9 cellular contexts compared by ENCODE assay signal in genomic region chr12:12467701-12468218, GRCh38.
DNase-seq lines count a peak whose midpoint lies in the region; ATAC-seq and TF ChIP-seq lines count a peak whose summit lies in the region.
"Had no signal": no experiment of that assay in that cellular context is flagged by ENCODE, and none has a peak within 500 bp of the region (broad histone marks: within the 10 kb centered on the region; RNA-seq: fewer than 3 reads in every experiment).

No MANE protein-coding gene starts in this region.

- POLR2A ChIA-PET in T-cell (lab: Charles Lee) = interaction anchor here (0.7 to 3.3 kb wide), 8 partner anchors 9 to 123 kb away, joined by 3 to 48 read pairs (median 12); no protein-coding TSS in a partner anchor

- H3K27me3 Mint-ChIP-seq in CD4-positive, CD25-positive, alpha-beta regulatory T cell = no peaks in the 10 kb centered on the region
- H3K27me3 Mint-ChIP-seq in T-cell = no peaks in the 10 kb centered on the region

- peak overlapping the region; percentile 90 for H3K27ac ChIP-seq in CD4-positive, CD25-positive, alpha-beta regulatory T cell (ENCODE audit: insufficient read depth, low read length, poor library complexity, severe bottlenecking)
- peak overlapping the region; percentile 35 for H3K27ac ChIP-seq in osteoblast (ENCODE audit: low read depth, low read length)
- H3K27ac ChIP-seq: SK-N-MC had no signal

- H3K4me1 Mint-ChIP-seq in CD4-positive, CD25-positive, alpha-beta regulatory T cell = peaks cover 22 to 89% (median 57%) of the 10 kb centered on the region in 4 donors
- H3K4me1 Mint-ChIP-seq in T-cell = peaks cover 60 to 87% (median 77%) of the 10 kb centered on the region in 3 donors

- no peaks in the 10 kb centered on the region for H3K27me3 ChIP-seq in CD4-positive, CD25-positive, alpha-beta regulatory T cell (ENCODE audit: control insufficient read depth, insufficient read depth, low read length)
- no peaks in the 10 kb centered on the region for H3K27me3 ChIP-seq in osteoblast (ENCODE audit: insufficient read depth, low read length)
- H3K27me3 ChIP-seq in H7 (ENCODE audit: control insufficient read depth, insufficient read depth, low read length) = no peaks in the 10 kb centered on the region

- H2AFZ ChIP-seq in osteoblast (ENCODE audit: low read length) = peak overlapping the region; percentile 45

- H3K9me3 ChIP-seq in CD4-positive, CD25-positive, alpha-beta regulatory T cell (ENCODE audit: control insufficient read depth in 2 of 2, low read length in 2 of 2) = no peaks in the 10 kb centered on the region
- no peaks in the 10 kb centered on the region for H3K9me3 ChIP-seq in osteoblast (ENCODE audit: low read depth, low read length)

- DNase-seq in CD4-positive, CD25-positive, alpha-beta regulatory T cell = peak; percentile 53
- DNase-seq in T-cell = peak in 31 of 34 experiments; percentile 13 to 61 (median 40)
- peak; percentile 84 for DNase-seq in central memory CD4-positive, alpha-beta T cell
- no peak for DNase-seq in osteoblast (ENCODE audit: insufficient read length, low spot score, missing footprints)
- no peak for DNase-seq in H7
- DNase-seq in AML-193 (lab: John Stamatoyannopoulos, UW) = no peak
- DNase-seq in GDM1 (lab: John Stamatoyannopoulos, UW) = no peak

- peak in 1 of 2 donors; percentile 14 for ATAC-seq in CD4-positive, CD25-positive, alpha-beta regulatory T cell (ENCODE audit: low read depth in 2 of 2)
- ATAC-seq in T-cell (replicated peaks in 1 of 4) = peak; percentile 16 to 57 (median 34)
- no peak for ATAC-seq in HG03342 (IDR thresholded peaks at IDR 0.05; ENCODE audit: unreplicated experiment)

- peaks cover 33% of the 10 kb centered on the region for H3K36me3 Mint-ChIP-seq in CD4-positive, CD25-positive, alpha-beta regulatory T cell
- peaks cover 64% of the 10 kb centered on the region for H3K36me3 Mint-ChIP-seq in T-cell

- no peaks in the 10 kb centered on the region for H3K9me3 Mint-ChIP-seq in CD4-positive, CD25-positive, alpha-beta regulatory T cell
- no peaks in the 10 kb centered on the region for H3K9me3 Mint-ChIP-seq in T-cell

- TF ChIP-seq CTCF in osteoblast (IDR thresholded peaks at IDR 0.05; ENCODE audit: extremely low read depth, low read depth, low read length) = no peak

- no peaks in the 10 kb centered on the region for H3K36me3 ChIP-seq in CD4-positive, CD25-positive, alpha-beta regulatory T cell (ENCODE audit: control insufficient read depth, insufficient read depth, low read length)
- H3K36me3 ChIP-seq in osteoblast (ENCODE audit: insufficient read depth, low read length) = no peaks in the 10 kb centered on the region
- no peaks in the 10 kb centered on the region; the same call in 1 of the 2 replicates for H3K36me3 ChIP-seq in H7 (replicated peaks; ENCODE audit: control insufficient read depth, insufficient read depth, low read length)

- H3K27ac Mint-ChIP-seq in CD4-positive, CD25-positive, alpha-beta regulatory T cell = peak overlapping the region; percentile 99 to 100 (median 100)
- peak overlapping the region; percentile 94 to 95 for H3K27ac Mint-ChIP-seq in T-cell

- CTCF ChIA-PET in T-cell (lab: Charles Lee) = interaction anchor here in 1 of 2 donors (0.6 to 3.3 kb wide), 5 partner anchors 11 to 252 kb away, joined by 3 to 21 read pairs (median 5); no protein-coding TSS in a partner anchor

- no peaks in the 10 kb centered on the region for H4K20me1 ChIP-seq in osteoblast (ENCODE audit: insufficient read depth, low read length)

- H3K4me3 Mint-ChIP-seq in CD4-positive, CD25-positive, alpha-beta regulatory T cell = peak overlapping the region; percentile 40 to 80 (median 62)
- peak overlapping the region; percentile 50 to 53 (median 53) for H3K4me3 Mint-ChIP-seq in T-cell

- H3K4me1 ChIP-seq in CD4-positive, CD25-positive, alpha-beta regulatory T cell (ENCODE audit: control insufficient read depth, insufficient read depth, low read length, poor library complexity, severe bottlenecking) = peaks cover 69% of the 10 kb centered on the region
- H3K4me1 ChIP-seq in osteoblast (ENCODE audit: insufficient read depth, low read length) = peaks cover 9% of the 10 kb centered on the region

- H3K79me2 ChIP-seq in osteoblast (ENCODE audit: insufficient read depth, low read length) = no peaks in the 10 kb centered on the region

- H3K4me2 ChIP-seq in osteoblast (ENCODE audit: insufficient read depth, low read length) = peak overlapping the region; percentile 35

- peak overlapping the region; percentile 60 for H3K4me3 ChIP-seq in CD4-positive, CD25-positive, alpha-beta regulatory T cell (ENCODE audit: low read depth, low read length)
- peak overlapping the region; percentile 23 for H3K4me3 ChIP-seq in osteoblast (ENCODE audit: insufficient read depth, low read length)
- no peak overlapping the region for H3K4me3 ChIP-seq in H7 (ENCODE audit: insufficient read depth, low read depth, low read length)
- H3K4me3 ChIP-seq: SK-N-MC had no signal

Comparison
In these comparisons a context has a peak if more than half of its experiments do, and no peak if none do; other contexts are left out.
1. DNase-seq: peak in CD4-positive, CD25-positive, alpha-beta regulatory T cell (3 of 3), T-cell (31 of 34) and central memory CD4-positive, alpha-beta T cell (single experiment); none in osteoblast (single experiment), H7 (single experiment), AML-193 (0 of 2) and GDM1 (single experiment).